ENCODE assay signal across 18 cellular contexts in the genomic region with DNA sequence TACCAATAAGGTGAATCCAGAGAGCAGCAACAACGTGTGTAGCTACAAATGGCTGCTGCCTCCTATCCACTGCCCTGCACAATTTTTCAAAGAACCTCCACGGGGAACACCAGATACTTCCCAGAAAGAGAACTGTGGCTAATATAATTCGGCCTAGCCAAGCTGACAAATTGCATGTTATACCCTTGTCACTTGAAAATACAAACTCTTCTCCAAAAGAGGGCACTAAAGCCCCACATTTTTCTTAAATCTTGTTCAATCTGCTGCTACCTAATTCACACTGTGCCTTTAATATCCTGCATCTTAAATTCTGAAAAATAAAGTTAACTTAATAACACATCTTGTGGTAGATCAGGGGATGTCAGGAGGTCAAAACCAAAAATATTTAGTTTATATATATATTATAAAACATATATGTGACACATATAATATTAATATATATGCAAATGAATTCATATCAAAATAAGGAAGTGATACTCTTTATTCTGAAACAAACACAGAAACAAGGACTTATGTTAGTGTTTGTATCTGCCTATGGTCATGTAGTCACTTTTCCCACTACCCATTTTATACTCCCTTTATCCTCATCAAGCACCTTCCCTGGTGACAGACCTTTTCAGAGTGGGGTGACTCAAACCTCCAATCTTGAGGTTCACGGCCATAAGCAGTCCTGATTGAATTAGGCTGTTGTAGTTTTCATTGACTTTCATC. TPM values are rescaled to one million over a fixed set of nuclear protein-coding genes. Genes with fewer than 3 reads are reported as not detected.
DNase-seq lines count a peak whose midpoint lies in the region; ATAC-seq lines count a peak whose summit lies in the region.
"Had no signal": no experiment of that assay in that cellular context is flagged by ENCODE, and none has a peak within 500 bp of the region (broad histone marks: within the 10 kb centered on the region; RNA-seq: fewer than 3 reads in every experiment).

No MANE protein-coding gene starts in this region.

- DNase-seq in G401 (ENCODE audit: low spot score) (peak; percentile 34), RPMI7951 (ENCODE audit: low read depth) (peak; percentile 9), inferior parietal cortex (ENCODE audit: extremely low spot score) (peak; percentile 7), DMS 273 treated with DMSO at 0.1 percent for 48 hours (lab: John Stamatoyannopoulos, UW) (no peak), AG20443 (ENCODE audit: low spot score) (no peak), LoVo (ENCODE audit: low spot score) (no peak)
- DNase-seq in activated T-cell treated with anti-CD3 and anti-CD28 coated beads, Interleukin-2, amount 50 U/mL, for 24 hours: no peak
- DNase-seq: activated CD4-positive, alpha-beta T cell treated with anti-CD3 and anti-CD28 coated beads, Interleukin-2, amount 50 U/mL, for 48 hours; activated gamma-delta T cell treated with Interleukin-2 at 50 U/mL for 16 hours; C1 segment of cervical spinal cord; NCI-H2171; stimulated activated CD4-positive, alpha-beta T cell treated with anti-CD3 and anti-CD28 coated beads, Interleukin-4, amount 100 ng/mL, for 24 hours; T-helper 2 cell had no signal

- H3K4me3 Mint-ChIP-seq in activated T-cell treated with anti-CD3 and anti-CD28 coated beads, Interleukin-2, amount 50 U/mL, for 24 hours: no peak overlapping the region
- H3K4me3 Mint-ChIP-seq: IgD-negative memory B cell; stimulated activated naive CD8-positive, alpha-beta T cell treated with anti-CD3 and anti-CD28 coated beads, Interleukin-15, Interleukin-2, amounts not matched to agents 100 ng/mL and 50 ng/mL, for 24 hours had no signal

- ATAC-seq in HG03175 (IDR thresholded peaks at IDR 0.05; ENCODE audit: unreplicated experiment): peak; percentile 66
- ATAC-seq: esophagus mucosa had no signal

- no peaks in the 10 kb centered on the region for H3K9me3 Mint-ChIP-seq in activated T-cell treated with anti-CD3 and anti-CD28 coated beads, Interleukin-2, amount 50 U/mL, for 24 hours
- H3K9me3 Mint-ChIP-seq: IgD-negative memory B cell; stimulated activated naive CD8-positive, alpha-beta T cell treated with anti-CD3 and anti-CD28 coated beads, Interleukin-15, Interleukin-2, amounts not matched to agents 100 ng/mL and 50 ng/mL, for 24 hours had no signal

- H3K36me3 Mint-ChIP-seq in activated T-cell treated with anti-CD3 and anti-CD28 coated beads, Interleukin-2, amount 50 U/mL, for 24 hours (ENCODE audit: low read depth): no peaks in the 10 kb centered on the region
- H3K36me3 Mint-ChIP-seq: IgD-negative memory B cell had no signal

- H3K27me3 Mint-ChIP-seq in activated T-cell treated with anti-CD3 and anti-CD28 coated beads, Interleukin-2, amount 50 U/mL, for 24 hours: peaks cover 19% of the 10 kb centered on the region
- H3K27me3 Mint-ChIP-seq: stimulated activated naive CD8-positive, alpha-beta T cell treated with anti-CD3 and anti-CD28 coated beads, Interleukin-15, Interleukin-2, amounts not matched to agents 100 ng/mL and 50 ng/mL, for 24 hours had no signal

- in situ Hi-C loops in G401 (cut with HindIII; ENCODE audit: low sequenced_read_pairs): no loop called here

- no peak overlapping the region for H3K27ac Mint-ChIP-seq in activated T-cell treated with anti-CD3 and anti-CD28 coated beads, Interleukin-2, amount 50 U/mL, for 24 hours
- H3K27ac Mint-ChIP-seq: IgD-negative memory B cell; stimulated activated naive CD8-positive, alpha-beta T cell treated with anti-CD3 and anti-CD28 coated beads, Interleukin-15, Interleukin-2, amounts not matched to agents 100 ng/mL and 50 ng/mL, for 24 hours had no signal

- no peaks in the 10 kb centered on the region for H3K4me1 Mint-ChIP-seq in activated T-cell treated with anti-CD3 and anti-CD28 coated beads, Interleukin-2, amount 50 U/mL, for 24 hours (ENCODE audit: low read depth)

RNA-seq across cellular contexts. Expression of a gene that starts 24.1 kb away (rescaled TPM):
- total RNA-seq in G401 (2014; rRNA removed; shearing (Covaris generic)): not detected in 2 replicates
- total RNA-seq in RPMI7951 (2014; rRNA removed; shearing (Covaris generic)): 0.10 TPM in 1 of 2 replicates, not detected in the other
- total RNA-seq: bronchial epithelial cell, esophagus mucosa had no signal

RNA-seq across cellular contexts. Expression of a gene that starts 30.5 kb away (rescaled TPM):
- 1.7 TPM in 1 of 2 replicates, not detected in the other for total RNA-seq in G401 (2014; rRNA removed; shearing (Covaris generic))
- 0.36 TPM in 1 of 2 replicates, not detected in the other for total RNA-seq in RPMI7951 (2014; rRNA removed; shearing (Covaris generic))
- total RNA-seq: bronchial epithelial cell, esophagus mucosa had no signal

RNA-seq across cellular contexts. Expression of a gene that starts 47.8 kb away (rescaled TPM):
- 0.61 TPM in 1 of 2 replicates, not detected in the other for total RNA-seq in G401 (2014; rRNA removed; shearing (Covaris generic))
- 0.29 TPM in 1 of 2 replicates, not detected in the other for total RNA-seq in RPMI7951 (2014; rRNA removed; shearing (Covaris generic))
- total RNA-seq: bronchial epithelial cell, esophagus mucosa had no signal

Comparison
In these comparisons a context has a peak if more than half of its experiments do, and no peak if none do; other contexts are left out.
1. DNase-seq: peak in G401 (single experiment), RPMI7951 (single experiment) and inferior parietal cortex (single experiment); none in DMS 273 treated with DMSO at 0.1 percent for 48 hours (single experiment), AG20443 (single experiment), LoVo (single experiment) and activated T-cell treated with anti-CD3 and anti-CD28 coated beads, Interleukin-2, amount 50 U/mL, for 24 hours (single experiment).